In genomic region chr10:3959370-3960266, GRCh38 we compare ENCODE assay signal across 20 cellular contexts.
DNase-seq lines count a peak whose midpoint lies in the region; ATAC-seq, FAIRE-seq and TF ChIP-seq lines count a peak whose summit lies in the region.
"Had no signal": no experiment of that assay in that cellular context is flagged by ENCODE, and none has a peak within 500 bp of the region (broad histone marks: within the 10 kb centered on the region; RNA-seq: fewer than 3 reads in every experiment).

No MANE protein-coding gene starts in this region.

- H3K79me2 ChIP-seq in astrocyte (ENCODE audit: insufficient read depth, low read length) (no peaks in the 10 kb centered on the region), osteoblast (ENCODE audit: insufficient read depth, low read length) (no peaks in the 10 kb centered on the region)

- H3K9me3 ChIP-seq in astrocyte (ENCODE audit: insufficient read depth, low read depth, low read length) (no peaks in the 10 kb centered on the region), osteoblast (ENCODE audit: low read depth, low read length) (no peaks in the 10 kb centered on the region), right lobe of liver (no peaks in the 10 kb centered on the region)
- H3K9me3 ChIP-seq: left ventricle myocardium inferior, tibial nerve had no signal

- in situ Hi-C loops in ACHN (cut with HindIII; ENCODE audit: low pct_ligation_motif_present, low pct_unique_long_range_greater_than_20kb, low sequenced_read_pairs) = no loop called here

- H3K4me3 Mint-ChIP-seq in astrocyte (ENCODE audit: unreplicated experiment) = no peak overlapping the region

- H2AFZ ChIP-seq in astrocyte (ENCODE audit: low read depth, low read length) (no peak overlapping the region), osteoblast (ENCODE audit: low read length) (no peak overlapping the region)

- no peaks in the 10 kb centered on the region for H3K9me3 Mint-ChIP-seq in astrocyte (ENCODE audit: unreplicated experiment)

- no peaks in the 10 kb centered on the region for H3K27me3 Mint-ChIP-seq in astrocyte (ENCODE audit: low read depth, unreplicated experiment)

- DNase-seq in ELF-1 (ENCODE audit: low read depth, low spot score) (peak; percentile 63), NCI-H526 treated with DMSO at 0.1 percent for 48 hours (lab: John Stamatoyannopoulos, UW) (peak; percentile 21), astrocyte (ENCODE audit: low read depth) (no peak), osteoblast (ENCODE audit: insufficient read length, low spot score, missing footprints) (peak; percentile 58), UCSD-AML1 (lab: John Stamatoyannopoulos, UW; ENCODE audit: unreplicated experiment) (no peak), right lobe of liver (no peak), ACHN (no peak)
- DNase-seq: activated CD4-positive, CD25-positive, alpha-beta regulatory T cell; activated effector memory CD4-positive, alpha-beta T cell treated with Interleukin-2 at 50 U/mL for 16 hours; anterior cingulate cortex; Calu3; cerebellar nuclear complex; effector CD8-positive, alpha-beta T cell; left ventricle myocardium inferior; NCI-H774; SIG-M5; stimulated activated CD4-positive, alpha-beta T cell treated with anti-CD3 and anti-CD28 coated beads, Interleukin-15, amount 100 ng/mL, for 24 hours; stimulated activated naive CD4-positive, alpha-beta T cell treated with Interleukin-2 at 50 U/mL for 16 hours had no signal

- TF ChIP-seq POLR2A in right lobe of liver (IDR thresholded peaks at IDR 0.05) = no peak

- H3K4me2 ChIP-seq in astrocyte (ENCODE audit: low read length) (no peak overlapping the region), osteoblast (ENCODE audit: insufficient read depth, low read length) (no peak overlapping the region)

- H3K27ac Mint-ChIP-seq in astrocyte (ENCODE audit: unreplicated experiment) = no peak overlapping the region

- H3K4me1 ChIP-seq in astrocyte (ENCODE audit: insufficient read depth, low read length) (peaks cover 3% of the 10 kb centered on the region), osteoblast (ENCODE audit: insufficient read depth, low read length) (no peaks in the 10 kb centered on the region), right lobe of liver (no peaks in the 10 kb centered on the region)

- H3K36me3 ChIP-seq in astrocyte (ENCODE audit: insufficient read depth, low read length) = no peaks in the 10 kb centered on the region
- H3K36me3 ChIP-seq in osteoblast (ENCODE audit: insufficient read depth, low read length) = no peaks in the 10 kb centered on the region
- H3K36me3 ChIP-seq in right lobe of liver = no peaks in the 10 kb centered on the region
- H3K36me3 ChIP-seq: left ventricle myocardium inferior, tibial nerve had no signal

- intact Hi-C loops in right lobe of liver (cut with DNase I) = no loop called here

- no peak overlapping the region for H3K27ac ChIP-seq in astrocyte (ENCODE audit: low read depth, low read length)
- H3K27ac ChIP-seq in osteoblast (ENCODE audit: low read depth, low read length) = no peak overlapping the region
- H3K27ac ChIP-seq in right lobe of liver = no peak overlapping the region
- H3K27ac ChIP-seq: left ventricle myocardium inferior had no signal

- peak; percentile 5 for FAIRE-seq in astrocyte (lab: Jason Lieb, UNC)

- H3K36me3 Mint-ChIP-seq in astrocyte (ENCODE audit: low read depth, unreplicated experiment) = no peaks in the 10 kb centered on the region

- no peak overlapping the region for H3K4me3 ChIP-seq in astrocyte (ENCODE audit: insufficient read depth, low read depth, low read length)
- no peak overlapping the region for H3K4me3 ChIP-seq in osteoblast (ENCODE audit: insufficient read depth, low read length)
- no peak overlapping the region for H3K4me3 ChIP-seq in right lobe of liver
- H3K4me3 ChIP-seq: left ventricle myocardium inferior, tibial nerve had no signal

- 61% methylated on average over 15 of the region's 15 CpGs for WGBS in right lobe of liver (ENCODE audit: insufficient coverage, low coverage, low lambda C conversion rate, missing lambda C conversion rate)

- TF ChIP-seq CTCF in astrocyte (IDR thresholded peaks at IDR 0.05; ENCODE audit: insufficient read depth, low read depth, low read length) = no peak
- no peak for TF ChIP-seq CTCF in osteoblast (IDR thresholded peaks at IDR 0.05; ENCODE audit: extremely low read depth, low read depth, low read length)
- TF ChIP-seq CTCF in right lobe of liver (IDR thresholded peaks at IDR 0.05) = no peak

- H4K20me1 ChIP-seq in astrocyte (ENCODE audit: insufficient read depth, low read length) (no peaks in the 10 kb centered on the region), osteoblast (ENCODE audit: insufficient read depth, low read length) (no peaks in the 10 kb centered on the region)

- H3K27me3 ChIP-seq in astrocyte (ENCODE audit: insufficient read depth, low read length) (no peaks in the 10 kb centered on the region), osteoblast (ENCODE audit: insufficient read depth, low read length) (no peaks in the 10 kb centered on the region), right lobe of liver (no peaks in the 10 kb centered on the region)
- H3K27me3 ChIP-seq: tibial nerve had no signal

- peaks cover 7% of the 10 kb centered on the region for H3K4me1 Mint-ChIP-seq in astrocyte (ENCODE audit: low read depth, unreplicated experiment)

- H3K9ac ChIP-seq in astrocyte (ENCODE audit: low read length) = no peak overlapping the region

- ATAC-seq in right lobe of liver = no peak
- ATAC-seq: HCT116 had no signal

Comparison
In these comparisons a context has a peak if more than half of its experiments do, and no peak if none do; other contexts are left out.
1. DNase-seq: peak in ELF-1 (single experiment), NCI-H526 treated with DMSO at 0.1 percent for 48 hours (single experiment) and osteoblast (single experiment); none in astrocyte (single experiment), UCSD-AML1 (single experiment), right lobe of liver (0 of 3) and ACHN (single experiment).